10 cellular contexts compared by ENCODE assay signal in the genomic region with DNA sequence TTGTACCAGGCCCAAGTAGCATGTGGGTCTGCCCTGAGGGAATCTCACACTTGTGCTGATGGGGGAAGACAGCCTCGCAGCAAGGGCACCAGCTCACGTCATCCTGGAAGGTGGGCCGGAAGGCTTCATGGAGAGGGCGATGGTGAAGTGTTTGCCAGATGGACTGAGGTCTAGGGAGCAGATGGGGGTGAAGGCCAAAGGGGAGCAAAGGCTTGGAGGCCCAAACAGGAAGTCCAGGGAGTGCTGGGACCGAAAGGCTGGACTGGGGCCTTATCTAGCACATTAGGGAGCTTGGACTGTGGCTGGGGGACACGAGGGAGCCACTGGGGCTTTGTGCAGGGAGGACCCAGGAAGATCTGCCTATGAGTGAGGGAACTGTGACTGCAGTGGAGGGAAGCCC. TPM values are rescaled to one million over a fixed set of nuclear protein-coding genes. Genes with fewer than 3 reads are reported as not detected.
DNase-seq lines count a peak whose midpoint lies in the region; FAIRE-seq and TF ChIP-seq lines count a peak whose summit lies in the region.
"Had no signal": no experiment of that assay in that cellular context is flagged by ENCODE, and none has a peak within 500 bp of the region (broad histone marks: within the 10 kb centered on the region; RNA-seq: fewer than 3 reads in every experiment).

No MANE protein-coding gene starts in this region.

- H2BK5ac ChIP-seq in H1 (ENCODE audit: low read depth, low read length) = no peak overlapping the region

- TF ChIP-seq CTCF in H1 (IDR thresholded peaks at IDR 0.05; ENCODE audit: control extremely low read depth in 1 of 3, insufficient read depth in 1 of 3, low read depth in 1 of 3, low read length in 3 of 3) (no peak), lower leg skin (IDR thresholded peaks at IDR 0.05) (no peak)

- H2BK120ac ChIP-seq in H1 (replicated peaks; ENCODE audit: low read depth, low read length) = no peak overlapping the region

- peak overlapping the region; percentile 3; the same call in 1 of the 2 replicates for H2BK12ac ChIP-seq in H1 (ENCODE audit: low read depth, low read length)

- H2BK20ac ChIP-seq in H1 (ENCODE audit: low read length) = no peak overlapping the region

- H3K36me3 ChIP-seq in CD4-positive, alpha-beta memory T cell (ENCODE audit: insufficient read depth, low read length) = no peaks in the 10 kb centered on the region
- H3K36me3 ChIP-seq in H7 (replicated peaks; ENCODE audit: control insufficient read depth, insufficient read depth, low read length) = no peaks in the 10 kb centered on the region
- no peaks in the 10 kb centered on the region for H3K36me3 ChIP-seq in H1 (ENCODE audit: control insufficient read depth in 2 of 4, insufficient read depth in 4 of 4, low read length in 3 of 4)
- H3K36me3 ChIP-seq in effector memory CD4-positive, alpha-beta T cell (ENCODE audit: control insufficient read depth, insufficient read depth, low read length) = no peaks in the 10 kb centered on the region

- H3K18ac ChIP-seq in H1 (ENCODE audit: extremely low read depth, low read length) = peak overlapping the region; percentile 15; the same call in 1 of the 2 replicates

- H3K9me3 Mint-ChIP-seq in CD4-positive, alpha-beta memory T cell = peaks cover 0 to 3% (median 0%) of the 10 kb centered on the region in 8 donors

- no peak overlapping the region for H3K27ac ChIP-seq in CD4-positive, alpha-beta memory T cell (ENCODE audit: low read depth, low read length)
- no peak overlapping the region for H3K27ac ChIP-seq in H1 (ENCODE audit: low read depth, low read length)
- H3K27ac ChIP-seq in effector memory CD4-positive, alpha-beta T cell (ENCODE audit: insufficient read depth, low read length, poor library complexity, severe bottlenecking) = no peak overlapping the region

- H4K20me1 ChIP-seq in H1 (replicated peaks in 1 of 2; ENCODE audit: control insufficient read depth in 1 of 2, insufficient read depth in 2 of 2, low read length in 2 of 2) = peaks cover 3 to 7% of the 10 kb centered on the region in 2 experiments

- H3K4me1 Mint-ChIP-seq in CD4-positive, alpha-beta memory T cell = peaks cover 3 to 25% (median 10%) of the 10 kb centered on the region in 4 donors

- H3K4me3 Mint-ChIP-seq in CD4-positive, alpha-beta memory T cell = peak overlapping the region in 7 of 8 donors; percentile 33 to 80 (median 69)

- no peaks in the 10 kb centered on the region for H3K9me3 ChIP-seq in CD4-positive, alpha-beta memory T cell (ENCODE audit: control insufficient read depth in 1 of 2, low read length in 2 of 2)
- H3K9me3 ChIP-seq in H1 (ENCODE audit: insufficient read depth in 2 of 2, low read depth in 1 of 2, low read length in 1 of 2) = no peaks in the 10 kb centered on the region
- H3K9me3 ChIP-seq in effector memory CD4-positive, alpha-beta T cell (ENCODE audit: control insufficient read depth, low read length) = no peaks in the 10 kb centered on the region

- H3K23me2 ChIP-seq in H1 (ENCODE audit: low read depth, low read length) = peaks cover 4% of the 10 kb centered on the region; the same call in 1 of the 2 replicates

- H3K14ac ChIP-seq in H1 (ENCODE audit: insufficient read length) = no peak overlapping the region

- H3K27me3 ChIP-seq in CD4-positive, alpha-beta memory T cell (ENCODE audit: insufficient read depth, low read length) = no peaks in the 10 kb centered on the region
- peaks cover 34% of the 10 kb centered on the region for H3K27me3 ChIP-seq in H7 (ENCODE audit: control insufficient read depth, insufficient read depth, low read length)
- peaks cover 13 to 55% (median 41%) of the 10 kb centered on the region in 4 experiments for H3K27me3 ChIP-seq in H1 (replicated peaks in 1 of 4; ENCODE audit: control insufficient read depth in 3 of 4, extremely low read depth in 1 of 4, insufficient read depth in 3 of 4, low read length in 3 of 4)
- H3K27me3 ChIP-seq in effector memory CD4-positive, alpha-beta T cell (replicated peaks; ENCODE audit: control insufficient read depth, insufficient read depth, low read length, poor library complexity, severe bottlenecking) = no peaks in the 10 kb centered on the region

- no peak overlapping the region for H3K4me3 ChIP-seq in CD4-positive, alpha-beta memory T cell (ENCODE audit: low read length in 2 of 2)
- no peak overlapping the region for H3K4me3 ChIP-seq in H7 (ENCODE audit: insufficient read depth, low read depth, low read length)
- H3K4me3 ChIP-seq in H1 (ENCODE audit: extremely low read depth in 1 of 4, insufficient read depth in 2 of 4, low read depth in 3 of 4, low read length in 4 of 4) = no peak overlapping the region
- no peak overlapping the region for H3K4me3 ChIP-seq in lower leg skin (ENCODE audit: low read depth, poor library complexity, severe bottlenecking)
- H3K4me3 ChIP-seq in effector memory CD4-positive, alpha-beta T cell (ENCODE audit: insufficient read depth, low read depth, low read length, poor library complexity, severe bottlenecking) = no peak overlapping the region
- H3K4me3 ChIP-seq: skin epidermis had no signal

- H3K79me2 ChIP-seq in H1 (ENCODE audit: control insufficient read depth in 1 of 2, insufficient read depth in 2 of 2, low read length in 2 of 2) = no peaks in the 10 kb centered on the region

- H2BK15ac ChIP-seq in H1 (ENCODE audit: low read length) = peak overlapping the region; percentile 53; the same call in 1 of the 2 replicates

- H3K23ac ChIP-seq in H1 (ENCODE audit: insufficient read length) = no peak overlapping the region

- TF ChIP-seq RAD21 in H1 (IDR thresholded peaks at IDR 0.05 in 1 of 2, conservative IDR thresholded peaks at IDR 0.05 in 1 of 2; ENCODE audit: low read depth in 2 of 2, low read length in 2 of 2) = no peak

- H2AFZ ChIP-seq in H1 (ENCODE audit: low read length) = no peak overlapping the region

- no peaks in the 10 kb centered on the region for H3K27me3 Mint-ChIP-seq in CD4-positive, alpha-beta memory T cell

- peak overlapping the region in 2 of 7 donors; percentile 42 to 85 for H3K27ac Mint-ChIP-seq in CD4-positive, alpha-beta memory T cell

- intact Hi-C loops in CD4-positive, alpha-beta memory T cell (cut with micrococcal nuclease) = loop anchor here (5.0 kb wide), 1 partner anchor 66 kb away; no protein-coding TSS in a partner anchor
- intact Hi-C loops in lower leg skin (cut with DNase I; ENCODE audit: low total_unique reads) = no loop called here

- H3K4ac ChIP-seq in H1 (replicated peaks; ENCODE audit: insufficient read length, low read depth, low read length) = no peak overlapping the region

- FAIRE-seq in H1 (lab: Jason Lieb, UNC) = no peak
- FAIRE-seq in GM12891 (lab: Jason Lieb, UNC) = no peak

- DNase-seq in CD4-positive, alpha-beta memory T cell = no peak
- DNase-seq in H7 (peak; percentile 50), H1 (ENCODE audit: low read depth in 1 of 2, low spot score in 2 of 2) (no peak), GM12891 (ENCODE audit: insufficient read length, low spot score) (no peak), lower leg skin (ENCODE audit: low spot score in 2 of 2) (no peak)
- DNase-seq in effector memory CD4-positive, alpha-beta T cell = no peak
- DNase-seq: head of caudate nucleus, NCI-H1930, NCI-H82 had no signal

- H2AK5ac ChIP-seq in H1 (ENCODE audit: low read depth, low read length) = peak overlapping the region; percentile 59; the same call in 1 of the 2 replicates

- no peak overlapping the region for H3K4me2 ChIP-seq in H1 (ENCODE audit: insufficient read depth in 1 of 2, low read depth in 2 of 2, low read length in 2 of 2)

- 84% methylated on average over 6 of the region's 6 CpGs; no CpG with 5 or more reads in 1 of the 2 experiments for WGBS in H1 (ENCODE audit: extremely low coverage in 1 of 2, insufficient coverage in 1 of 2, insufficient read length in 1 of 2, insufficient replicate concordance in 2 of 2, low coverage in 1 of 2, low lambda C conversion rate in 2 of 2, missing lambda C conversion rate in 1 of 2), 2 experiments
- 84 to 89% methylated on average over 6 of the region's 6 CpGs for WGBS in lower leg skin, 2 donors

- TF ChIP-seq POLR2A in H1 (IDR thresholded peaks at IDR 0.05; ENCODE audit: control extremely low read depth in 1 of 2, low read depth in 2 of 2, low read length in 2 of 2) (no peak; a peak in 1 of 3 replicates), GM12891 (IDR thresholded peaks at IDR 0.05; ENCODE audit: low read depth, low read length) (no peak), lower leg skin (IDR thresholded peaks at IDR 0.05) (no peak)

- peak overlapping the region; percentile 57; the same call in 1 of the 2 replicates for H4K8ac ChIP-seq in H1 (ENCODE audit: extremely low read depth, insufficient read depth, low read length)

- no peaks in the 10 kb centered on the region for H3K79me1 ChIP-seq in H1 (ENCODE audit: low read depth, low read length)

- peak overlapping the region; percentile 34 for H4K91ac ChIP-seq in H1 (replicated peaks; ENCODE audit: insufficient read length, low read length)

- no peak overlapping the region for H3K56ac ChIP-seq in H1 (replicated peaks; ENCODE audit: insufficient read length, low read depth, low read length)

- no peaks in the 10 kb centered on the region for H3K36me3 Mint-ChIP-seq in CD4-positive, alpha-beta memory T cell

- peaks cover 15% of the 10 kb centered on the region for H3K4me1 ChIP-seq in CD4-positive, alpha-beta memory T cell (ENCODE audit: insufficient read depth, low read length)
- peaks cover 0 to 24% (median 15%) of the 10 kb centered on the region in 4 experiments; a peak in 6 of 7 replicates for H3K4me1 ChIP-seq in H1 (replicated peaks in 1 of 4; ENCODE audit: control insufficient read depth in 3 of 4, insufficient read depth in 4 of 4, low read length in 3 of 4)
- H3K4me1 ChIP-seq in effector memory CD4-positive, alpha-beta T cell (ENCODE audit: control insufficient read depth, insufficient read depth, low read length, poor library complexity, severe bottlenecking) = peaks cover 4% of the 10 kb centered on the region

- no peak overlapping the region for H4K5ac ChIP-seq in H1 (ENCODE audit: insufficient read length, low read depth, low read length)

- CTCF ChIA-PET in CD4-positive, alpha-beta memory T cell (lab: Charles Lee; ENCODE audit: partially characterized antibody) = interaction anchor here (1.3 to 6.7 kb wide), 3 partner anchors 10 to 230 kb away, joined by 3 to 115 read pairs (median 22); a partner anchor contains a TSS
- CTCF ChIA-PET in H1 (lab: Charles Lee; ENCODE audit: partially characterized antibody) = interaction anchor here (1.1 to 5.9 kb wide), 10 partner anchors 11 to 261 kb away, joined by 3 to 77 read pairs (median 6); no protein-coding TSS in a partner anchor

- no peak overlapping the region for H3K9ac ChIP-seq in H1 (replicated peaks in 1 of 4; ENCODE audit: extremely low read depth in 1 of 4, low read depth in 3 of 4, low read length in 3 of 4)

- no peak for TF ChIP-seq EP300 in H1 (IDR thresholded peaks at IDR 0.05; ENCODE audit: borderline replicate concordance in 1 of 2, low read depth in 2 of 2, low read length in 2 of 2)

- POLR2A ChIA-PET in CD4-positive, alpha-beta memory T cell (lab: Charles Lee; ENCODE audit: partially characterized antibody) = interaction anchor here (0.7 to 8.0 kb wide), 4 partner anchors 11 to 147 kb away, joined by 3 to 223 read pairs (median 26); a partner anchor contains a TSS
- POLR2A ChIA-PET in H1 (lab: Charles Lee; ENCODE audit: partially characterized antibody) = interaction anchor here (0.6 to 3.7 kb wide), 12 partner anchors 8 to 514 kb away, joined by 3 to 17 read pairs (median 8); a partner anchor contains a TSS

RNA-seq across cellular contexts. Expression of a gene that starts 1.2 kb away (rescaled TPM):
- total RNA-seq in CD4-positive, alpha-beta memory T cell = 10 to 100 TPM; 14.3 to 14.8 TPM
- polyA plus RNA-seq in CD4-positive, alpha-beta memory T cell = 1 to 10 TPM in 1 of 2 donors, under 1 TPM in 1; 0.37 to 1.4 TPM
- total RNA-seq in H7 (2014; rRNA removed; shearing (Covaris generic)) = 1.1 and 1.2 TPM in 2 replicates
- 1.8 and 2.0 TPM in 2 replicates for total RNA-seq in H1 (2021; fragmentation: NEBNext Ultra II Directional; extraction: Animal tissue kit (Norgen Biotek cat#: 25700))
- 1.4 TPM in 2 replicates for polyA plus RNA-seq in H1 (2011; rRNA removed)
- polyA plus RNA-seq in H1 (2011; cell fraction: cytosol; rRNA removed) = 1.00 TPM
- polyA plus RNA-seq in H1 (2011; cell fraction: nucleus; rRNA removed) = 4.9 TPM
- polyA plus RNA-seq in H1 (2012, experiment 1 of 2) = 1.0 to 1.8 TPM (median 1.3 TPM) in 4 replicates
- 0.73 TPM for polyA plus RNA-seq in H1 (2012, experiment 2 of 2)
- polyA plus RNA-seq in H1 (2013, experiment 1 of 2) = 1.6 TPM
- polyA plus RNA-seq in H1 (2013, experiment 2 of 2) = 1.6 TPM
- 0.83 and 1.5 TPM in 2 replicates for polyA minus RNA-seq in H1 (2011; rRNA and poly(A)+ RNA removed)
- polyA minus RNA-seq in H1 (2011; cell fraction: cytosol; rRNA and poly(A)+ RNA removed) = 1.2 TPM
- 1.6 TPM for polyA minus RNA-seq in H1 (2011; cell fraction: nucleus; rRNA and poly(A)+ RNA removed)
- polyA plus RNA-seq in GM12891 (2012; ENCODE audit: low read depth, missing spikeins) = 29.1 TPM
- 1 to 10 TPM; 1.6 to 2.9 (median 1.7) TPM for total RNA-seq in lower leg skin

RNA-seq across cellular contexts. Expression of a gene that starts 12.9 kb away (rescaled TPM):
- total RNA-seq in CD4-positive, alpha-beta memory T cell = not detected
- not detected for polyA plus RNA-seq in CD4-positive, alpha-beta memory T cell
- 3.2 TPM in 2 replicates for total RNA-seq in H7 (2014; rRNA removed; shearing (Covaris generic))
- total RNA-seq in H1 (2021; fragmentation: NEBNext Ultra II Directional; extraction: Animal tissue kit (Norgen Biotek cat#: 25700)) = 0.89 and 0.90 TPM in 2 replicates
- polyA plus RNA-seq in H1 (2011; rRNA removed) = 0.14 and 0.35 TPM in 2 replicates
- 0.39 TPM for polyA plus RNA-seq in H1 (2011; cell fraction: cytosol; rRNA removed)
- 2.4 TPM for polyA plus RNA-seq in H1 (2011; cell fraction: nucleus; rRNA removed)
- 0.39 to 0.50 TPM in 2 of 4 replicates, not detected in the others for polyA plus RNA-seq in H1 (2012, experiment 1 of 2)
- polyA plus RNA-seq in H1 (2012, experiment 2 of 2) = not detected
- 0.73 TPM for polyA plus RNA-seq in H1 (2013, experiment 1 of 2)
- polyA plus RNA-seq in H1 (2013, experiment 2 of 2) = 0.59 TPM
- polyA minus RNA-seq in H1 (2011; rRNA and poly(A)+ RNA removed) = not detected in 2 replicates
- polyA minus RNA-seq in H1 (2011; cell fraction: cytosol; rRNA and poly(A)+ RNA removed) = not detected
- 0.70 TPM for polyA minus RNA-seq in H1 (2011; cell fraction: nucleus; rRNA and poly(A)+ RNA removed)
- 3.2 TPM for polyA plus RNA-seq in GM12891 (2012; ENCODE audit: low read depth, missing spikeins)
- 1 to 10 TPM in 2 of 4 donors, under 1 TPM in 2; 0.46 to 2.0 (median 1.0) TPM for total RNA-seq in lower leg skin

RNA-seq across cellular contexts. Expression of a gene that starts 19.1 kb away (rescaled TPM):
- total RNA-seq in CD4-positive, alpha-beta memory T cell = 10 to 100 TPM in 1 of 2 experiments, 1 to 10 TPM in 1; 7.6 to 12.0 TPM
- 10 to 100 TPM; 14.1 to 19.2 TPM for polyA plus RNA-seq in CD4-positive, alpha-beta memory T cell
- 56.7 and 66.3 TPM in 2 replicates for total RNA-seq in H7 (2014; rRNA removed; shearing (Covaris generic))
- 30.0 and 32.0 TPM in 2 replicates for total RNA-seq in H1 (2021; fragmentation: NEBNext Ultra II Directional; extraction: Animal tissue kit (Norgen Biotek cat#: 25700))
- polyA plus RNA-seq in H1 (2011; rRNA removed) = 80.4 and 94.6 TPM in 2 replicates
- 68.6 TPM for polyA plus RNA-seq in H1 (2011; cell fraction: cytosol; rRNA removed)
- 146 TPM for polyA plus RNA-seq in H1 (2011; cell fraction: nucleus; rRNA removed)
- polyA plus RNA-seq in H1 (2012, experiment 1 of 2) = 22.9 to 58.2 TPM (median 53.9 TPM) in 4 replicates
- 81.1 TPM for polyA plus RNA-seq in H1 (2012, experiment 2 of 2)
- polyA plus RNA-seq in H1 (2013, experiment 1 of 2) = 54.0 TPM
- 50.9 TPM for polyA plus RNA-seq in H1 (2013, experiment 2 of 2)
- polyA minus RNA-seq in H1 (2011; rRNA and poly(A)+ RNA removed) = 43.8 and 44.6 TPM in 2 replicates
- 29.3 TPM for polyA minus RNA-seq in H1 (2011; cell fraction: cytosol; rRNA and poly(A)+ RNA removed)
- 48.6 TPM for polyA minus RNA-seq in H1 (2011; cell fraction: nucleus; rRNA and poly(A)+ RNA removed)
- polyA plus RNA-seq in GM12891 (2012; ENCODE audit: low read depth, missing spikeins) = 45.1 TPM
- total RNA-seq in lower leg skin = 10 to 100 TPM in 2 of 4 donors, 1 to 10 TPM in 2; 5.9 to 20.2 (median 9.1) TPM

RNA-seq across cellular contexts. Expression of a gene that starts 41.4 kb away (rescaled TPM):
- total RNA-seq in CD4-positive, alpha-beta memory T cell = under 1 TPM; 0.36 to 0.81 TPM
- not detected for polyA plus RNA-seq in CD4-positive, alpha-beta memory T cell
- total RNA-seq in H7 (2014; rRNA removed; shearing (Covaris generic)) = 8.1 and 11.0 TPM in 2 replicates
- 38.9 and 39.1 TPM in 2 replicates for total RNA-seq in H1 (2021; fragmentation: NEBNext Ultra II Directional; extraction: Animal tissue kit (Norgen Biotek cat#: 25700))
- 39.7 and 52.9 TPM in 2 replicates for polyA plus RNA-seq in H1 (2011; rRNA removed)
- polyA plus RNA-seq in H1 (2011; cell fraction: cytosol; rRNA removed) = 49.5 TPM
- 42.1 TPM for polyA plus RNA-seq in H1 (2011; cell fraction: nucleus; rRNA removed)
- polyA plus RNA-seq in H1 (2012, experiment 1 of 2) = 45.3 to 51.2 TPM (median 49.0 TPM) in 4 replicates
- polyA plus RNA-seq in H1 (2012, experiment 2 of 2) = 25.0 TPM
- 20.4 TPM for polyA plus RNA-seq in H1 (2013, experiment 1 of 2)
- 21.2 TPM for polyA plus RNA-seq in H1 (2013, experiment 2 of 2)
- polyA minus RNA-seq in H1 (2011; rRNA and poly(A)+ RNA removed) = 66.0 and 66.2 TPM in 2 replicates
- polyA minus RNA-seq in H1 (2011; cell fraction: cytosol; rRNA and poly(A)+ RNA removed) = 28.8 TPM
- polyA minus RNA-seq in H1 (2011; cell fraction: nucleus; rRNA and poly(A)+ RNA removed) = 22.9 TPM
- 0.71 TPM for polyA plus RNA-seq in GM12891 (2012; ENCODE audit: low read depth, missing spikeins)
- total RNA-seq in lower leg skin = 1 to 10 TPM in 2 of 4 donors, under 1 TPM in 2; 0.76 to 1.2 (median 0.96) TPM
